ENCODE assay signal across 2 cellular contexts in genomic region chr4:86891785-86892638, GRCh38.
TF ChIP-seq lines count a peak whose summit lies in the region.

C4orf36 (minus strand) TSS chr4:86892422; CDS start chr4:86891520, 902 bp downstream.

TF ChIP-seq in SK-N-SH, 30 proteins besides CTCF, POLR2A, EP300 and RAD21 (continued from another document):
- 0 out of 2 replicates have a peak, but pooled peaks have one; percentile 20 for TF ChIP-seq TEAD4 (IDR thresholded peaks at IDR 0.05; ENCODE audit: borderline replicate concordance, insufficient read depth)
- peak; percentile 81 for TF ChIP-seq NFIC (IDR thresholded peaks at IDR 0.05; ENCODE audit: borderline replicate concordance)
- peak; percentile 11 for TF ChIP-seq CHD2 (IDR thresholded peaks at IDR 0.05; ENCODE audit: low read length, partially characterized antibody)
- no peak for TF ChIP-seq ZBTB33 (IDR thresholded peaks at IDR 0.05; ENCODE audit: borderline replicate concordance, low read depth)
- no peak for TF ChIP-seq RFX5 (IDR thresholded peaks at IDR 0.05; ENCODE audit: low read length)
- no peak for TF ChIP-seq JUND (IDR thresholded peaks at IDR 0.05)
TF ChIP-seq in SK-N-SH: peak in this region for 4.

TF ChIP-seq in GM12878, 131 proteins besides CTCF, POLR2A, EP300 and RAD21 (continued from another document):
- TF ChIP-seq ZNF687 (IDR thresholded peaks at IDR 0.05), result peak; percentile 46; the same call in 1 of the 2 replicates
- TF ChIP-seq ELK1 (IDR thresholded peaks at IDR 0.05; ENCODE audit: low read depth, low read length), result no peak
- peak in 1 of 2 experiments; percentile 15; a peak in 1 of 4 replicates for TF ChIP-seq IKZF2 (IDR thresholded peaks at IDR 0.05)
- TF ChIP-seq NKRF (conservative IDR thresholded peaks at IDR 0.05), result 0 out of 2 replicates have a peak, but pooled peaks have one; percentile 40
- TF ChIP-seq POU2F2 (IDR thresholded peaks at IDR 0.05; ENCODE audit: borderline replicate concordance, low read depth, low read length), result no peak
- no peak for TF ChIP-seq JUND (IDR thresholded peaks at IDR 0.05; ENCODE audit: low read depth, low read length)
- TF ChIP-seq LARP7 (IDR thresholded peaks at IDR 0.05), result peak; percentile 59; the same call in 1 of the 2 replicates
- TF ChIP-seq IKZF1 (conservative IDR thresholded peaks at IDR 0.05), result peak; percentile 80
- TF ChIP-seq BHLHE40 (IDR thresholded peaks at IDR 0.05; ENCODE audit: borderline replicate concordance in 1 of 2, low read depth in 2 of 2, low read length in 1 of 2), result peak in 1 of 2 experiments; percentile 43; a peak in 1 of 4 replicates
- TF ChIP-seq GATAD2B (conservative IDR thresholded peaks at IDR 0.05; ENCODE audit: low read depth), result peak; percentile 74
- TF ChIP-seq SPI1 (IDR thresholded peaks at IDR 0.05; ENCODE audit: borderline replicate concordance, insufficient read depth, low read depth, low read length), result no peak
- peak; percentile 70 for TF ChIP-seq HDAC6 (IDR thresholded peaks at IDR 0.05; ENCODE audit: unreplicated experiment)
- peak; percentile 8; the same call in 1 of the 2 replicates for TF ChIP-seq MAX (IDR thresholded peaks at IDR 0.05; ENCODE audit: low read depth, low read length)
- peak; percentile 24; the same call in 1 of the 2 replicates for TF ChIP-seq CREB1 (IDR thresholded peaks at IDR 0.05; ENCODE audit: low read depth)
- TF ChIP-seq STAT3 (IDR thresholded peaks at IDR 0.05; ENCODE audit: low read depth, low read length), result no peak
- TF ChIP-seq WRNIP1 (IDR thresholded peaks at IDR 0.05; ENCODE audit: borderline replicate concordance, low read depth, low read length), result no peak
- TF ChIP-seq SMC3 (IDR thresholded peaks at IDR 0.05; ENCODE audit: borderline replicate concordance, low read length), result peak; percentile 9; the same call in 1 of the 2 replicates
TF ChIP-seq in GM12878: peak in this region for 12.
